In genomic region chr3:160200328-160200727, GRCh38 we compare ENCODE assay signal across 17 cellular contexts. TPM values are rescaled to one million over a fixed set of nuclear protein-coding genes. Genes with fewer than 3 reads are reported as not detected.
DNase-seq lines count a peak whose midpoint lies in the region; ATAC-seq and TF ChIP-seq lines count a peak whose summit lies in the region.
"Had no signal": no experiment of that assay in that cellular context is flagged by ENCODE, and none has a peak within 500 bp of the region (broad histone marks: within the 10 kb centered on the region; RNA-seq: fewer than 3 reads in every experiment).

No MANE protein-coding gene starts in this region.

- BruUV-seq in Panc1 (replicated peaks; lab: Mats Ljungman, UMichigan) = no TSS peak

- POLR2A ChIA-PET in Panc1 (lab: Charles Lee) = no interaction called here

- no peaks in the 10 kb centered on the region for H3K9me3 ChIP-seq in Panc1 (ENCODE audit: control insufficient read depth, insufficient read depth, low read depth, low read length)
- H3K9me3 ChIP-seq: uterus had no signal

- ATAC-seq in HG02678 (IDR thresholded peaks at IDR 0.05; ENCODE audit: unreplicated experiment) (peak; percentile 68), Panc1 (no peak)
- ATAC-seq: heart left ventricle; left colon; naive thymus-derived CD4-positive, alpha-beta T cell; stimulated activated memory B cell treated with anti-CD40 and anti-IgM and Interleukin-4, amounts not matched to agents 10 μg/mL and 1 μg/mL and 100 μg/mL, for 72 hours had no signal

- H3K4me3 ChIP-seq in Panc1 (ENCODE audit: low read depth in 2 of 2, low read length in 2 of 2) = no peak overlapping the region
- H3K4me3 ChIP-seq: heart left ventricle, PC-9, uterus had no signal

- CTCF ChIA-PET in Panc1 (lab: Charles Lee) = no interaction called here

- no peak overlapping the region for H3K4me3 Mint-ChIP-seq in activated T-helper 1 cell treated with anti-CD3 and anti-CD28 coated beads, Interleukin-12 subunit alpha, Interleukin-12 subunit beta, Interleukin-2, Interleukin-4 antibody, amounts not matched to agents 30 ng/mL and 10 ng/mL and 1 ng/mL, durations not matched to agents 14 hours and 24 hours and 36 hours
- H3K4me3 Mint-ChIP-seq: naive thymus-derived CD4-positive, alpha-beta T cell; stimulated activated memory B cell treated with anti-CD40 and anti-IgM and Interleukin-4, amounts not matched to agents 10 μg/mL and 1 μg/mL and 100 μg/mL, for 72 hours; T-helper 2 cell treated with Interferon-gamma antibody and Interleukin-4, amounts not matched to agents 5 μg/mL and 100 μg/mL, for 36 hours had no signal

- no peaks in the 10 kb centered on the region for H3K4me1 ChIP-seq in Panc1 (ENCODE audit: control insufficient read depth, insufficient read depth, low read length)
- H3K4me1 ChIP-seq: heart left ventricle, uterus had no signal

- H3K9me3 Mint-ChIP-seq in activated T-helper 1 cell treated with anti-CD3 and anti-CD28 coated beads, Interleukin-12 subunit alpha, Interleukin-12 subunit beta, Interleukin-2, Interleukin-4 antibody, amounts not matched to agents 30 ng/mL and 10 ng/mL and 1 ng/mL, durations not matched to agents 14 hours and 24 hours and 36 hours = peaks cover 4% of the 10 kb centered on the region
- H3K9me3 Mint-ChIP-seq: activated T-helper 2 cell treated with anti-CD3 and anti-CD28 coated beads, Interferon-gamma antibody, Interleukin-2, Interleukin-4, amounts not matched to agents 10 μg/mL and 5 μg/mL and 100 μg/mL, durations not matched to agents 14 hours and 24 hours and 36 hours; T-helper 2 cell treated with Interferon-gamma antibody and Interleukin-4, amounts not matched to agents 5 μg/mL and 100 μg/mL, for 36 hours had no signal

- TF ChIP-seq CTCF in Panc1 (IDR thresholded peaks at IDR 0.05) = 0 out of 2 replicates have a peak, but pooled peaks have one; percentile 8

- no peaks in the 10 kb centered on the region for H3K36me3 Mint-ChIP-seq in activated T-helper 1 cell treated with anti-CD3 and anti-CD28 coated beads, Interleukin-12 subunit alpha, Interleukin-12 subunit beta, Interleukin-2, Interleukin-4 antibody, amounts not matched to agents 30 ng/mL and 10 ng/mL and 1 ng/mL, durations not matched to agents 14 hours and 24 hours and 36 hours (ENCODE audit: low read depth)
- H3K36me3 Mint-ChIP-seq: naive thymus-derived CD4-positive, alpha-beta T cell; stimulated activated memory B cell treated with anti-CD40 and anti-IgM and Interleukin-4, amounts not matched to agents 10 μg/mL and 1 μg/mL and 100 μg/mL, for 72 hours had no signal

- no peaks in the 10 kb centered on the region for H3K36me3 ChIP-seq in Panc1 (ENCODE audit: control insufficient read depth, insufficient read depth, low read length)
- H3K36me3 ChIP-seq: heart left ventricle, uterus had no signal

- no peak overlapping the region for H3K27ac ChIP-seq in Panc1 (ENCODE audit: low read length)
- H3K27ac ChIP-seq: heart left ventricle, PC-9, uterus had no signal

- H3K27ac Mint-ChIP-seq in activated T-helper 1 cell treated with anti-CD3 and anti-CD28 coated beads, Interleukin-12 subunit alpha, Interleukin-12 subunit beta, Interleukin-2, Interleukin-4 antibody, amounts not matched to agents 30 ng/mL and 10 ng/mL and 1 ng/mL, durations not matched to agents 14 hours and 24 hours and 36 hours = no peak overlapping the region
- H3K27ac Mint-ChIP-seq: activated T-helper 2 cell treated with anti-CD3 and anti-CD28 coated beads, Interferon-gamma antibody, Interleukin-2, Interleukin-4, amounts not matched to agents 10 μg/mL and 5 μg/mL and 100 μg/mL, durations not matched to agents 14 hours and 24 hours and 36 hours; naive thymus-derived CD4-positive, alpha-beta T cell; stimulated activated memory B cell treated with anti-CD40 and anti-IgM and Interleukin-4, amounts not matched to agents 10 μg/mL and 1 μg/mL and 100 μg/mL, for 72 hours; T-helper 2 cell treated with Interferon-gamma antibody and Interleukin-4, amounts not matched to agents 5 μg/mL and 100 μg/mL, for 36 hours had no signal

- DNase-seq in COR-L47 (lab: John Stamatoyannopoulos, UW) (peak; percentile 96), NCI-H1436 treated with DMSO at 0.1 percent for 48 hours (lab: John Stamatoyannopoulos, UW) (peak; percentile 97), Panc1 (ENCODE audit: low read depth, low spot score) (no peak), cerebellar nuclear complex (lab: John Stamatoyannopoulos, UW) (no peak), cerebellum (ENCODE audit: low spot score) (no peak), NCI-H1694 treated with DMSO at 0.1 percent for 48 hours (lab: John Stamatoyannopoulos, UW) (no peak)
- DNase-seq in activated T-helper 1 cell treated with anti-CD3 and anti-CD28 coated beads, Interleukin-12 subunit alpha, Interleukin-12 subunit beta, Interleukin-2, Interleukin-4 antibody, amounts not matched to agents 30 ng/mL and 10 ng/mL and 1 ng/mL, durations not matched to agents 14 hours and 24 hours and 36 hours (ENCODE audit: low spot score) = no peak
- DNase-seq: heart left ventricle; left colon; naive thymus-derived CD4-positive, alpha-beta T cell; PC-9; stimulated activated CD4-positive, alpha-beta T cell treated with anti-CD3 and anti-CD28 coated beads, Interleukin-4, amount 100 ng/mL, for 24 hours; uterus had no signal

- no peaks in the 10 kb centered on the region for H3K4me1 Mint-ChIP-seq in activated T-helper 1 cell treated with anti-CD3 and anti-CD28 coated beads, Interleukin-12 subunit alpha, Interleukin-12 subunit beta, Interleukin-2, Interleukin-4 antibody, amounts not matched to agents 30 ng/mL and 10 ng/mL and 1 ng/mL, durations not matched to agents 14 hours and 24 hours and 36 hours (ENCODE audit: low read depth)
- H3K4me1 Mint-ChIP-seq: stimulated activated memory B cell treated with anti-CD40 and anti-IgM and Interleukin-4, amounts not matched to agents 10 μg/mL and 1 μg/mL and 100 μg/mL, for 72 hours had no signal

- intact Hi-C loops in Panc1 (cut with micrococcal nuclease; ENCODE audit: unreplicated experiment) = no loop called here
- intact Hi-C loops in activated T-helper 1 cell treated with anti-CD3 and anti-CD28 coated beads, Interleukin-12 subunit alpha, Interleukin-12 subunit beta, Interleukin-2, Interleukin-4 antibody, amounts not matched to agents 30 ng/mL and 10 ng/mL and 1 ng/mL, durations not matched to agents 14 hours and 24 hours and 36 hours (cut with micrococcal nuclease) = no loop called here

- in situ Hi-C loops in Panc1 (cut with HindIII; ENCODE audit: low pct_unique_long_range_greater_than_20kb, low sequenced_read_pairs) = no loop called here

- no peaks in the 10 kb centered on the region for H3K27me3 ChIP-seq in Panc1 (ENCODE audit: control insufficient read depth, insufficient read depth, low read length)
- H3K27me3 ChIP-seq: uterus had no signal

- peaks cover 12% of the 10 kb centered on the region for H3K27me3 Mint-ChIP-seq in activated T-helper 1 cell treated with anti-CD3 and anti-CD28 coated beads, Interleukin-12 subunit alpha, Interleukin-12 subunit beta, Interleukin-2, Interleukin-4 antibody, amounts not matched to agents 30 ng/mL and 10 ng/mL and 1 ng/mL, durations not matched to agents 14 hours and 24 hours and 36 hours (ENCODE audit: insufficient read depth)

RNA-seq across cellular contexts. Expression of gene C3orf80, which starts 24.9 kb away (rescaled TPM):
- total RNA-seq in Panc1 (2021; ENCODE audit: unreplicated experiment) = 0.05 TPM
- polyA plus RNA-seq in Panc1 (2012; ENCODE audit: insufficient read length) = 0.16 TPM
- 2.0 TPM for total RNA-seq in cerebellum
- total RNA-seq in activated T-helper 1 cell treated with anti-CD3 and anti-CD28 coated beads, Interleukin-12 subunit alpha, Interleukin-12 subunit beta, Interleukin-2, Interleukin-4 antibody, amounts not matched to agents 30 ng/mL and 10 ng/mL and 1 ng/mL, durations not matched to agents 14 hours and 24 hours and 36 hours = 0.18 and 0.42 TPM in 2 replicates
- total RNA-seq: PC-9 had no signal
- polyA plus RNA-seq: naive thymus-derived CD4-positive, alpha-beta T cell had no signal

Comparison
In these comparisons a context has a peak if more than half of its experiments do, and no peak if none do; other contexts are left out.
1. DNase-seq: peak in COR-L47 (single experiment) and NCI-H1436 treated with DMSO at 0.1 percent for 48 hours (single experiment); none in Panc1 (single experiment), cerebellar nuclear complex (0 of 2), cerebellum (single experiment), activated T-helper 1 cell treated with anti-CD3 and anti-CD28 coated beads, Interleukin-12 subunit alpha, Interleukin-12 subunit beta, Interleukin-2, Interleukin-4 antibody, amounts not matched to agents 30 ng/mL and 10 ng/mL and 1 ng/mL, durations not matched to agents 14 hours and 24 hours and 36 hours (single experiment) and NCI-H1694 treated with DMSO at 0.1 percent for 48 hours (single experiment).